ENCODE assay signal across 29 cellular contexts in genomic region chr2:138622606-138623005, GRCh38.
A peak's percentile ranks its signal among the peaks of the same experiment; 100 is the strongest.
DNase-seq lines count a peak whose midpoint lies in the region; ATAC-seq, FAIRE-seq and TF ChIP-seq lines count a peak whose summit lies in the region.
"Had no signal": no experiment of that assay in that cellular context is flagged by ENCODE, and none has a peak within 500 bp of the region (broad histone marks: within the 10 kb centered on the region; RNA-seq: fewer than 3 reads in every experiment).

No MANE protein-coding gene starts in this region.

- no peak for TF ChIP-seq EP300 in K562 (IDR thresholded peaks at IDR 0.05; ENCODE audit: low read length)

- H3K27me3 ChIP-seq in K562 (ENCODE audit: control insufficient read depth in 2 of 2, insufficient read depth in 2 of 2, low read length in 2 of 2) (peaks cover 0 to 4% of the 10 kb centered on the region in 2 experiments; a peak in 2 of 5 replicates), spleen (replicated peaks in 1 of 7) (peaks cover 0 to 10% (median 0%) of the 10 kb centered on the region in 7 donors)
- H3K27me3 ChIP-seq: BE2C, neural progenitor cell had no signal

- TF ChIP-seq CTCF in K562 (IDR thresholded peaks at IDR 0.05 in 2 of 3, conservative IDR thresholded peaks at IDR 0.05 in 1 of 3; ENCODE audit: insufficient read depth in 2 of 3, low read depth in 1 of 3, low read length in 3 of 3) = no peak
- no peak for TF ChIP-seq CTCF in spleen (IDR thresholded peaks at IDR 0.05 in 8 of 11, conservative IDR thresholded peaks at IDR 0.05 in 3 of 11)

- peak; percentile 47 for ATAC-seq in HG02759 (IDR thresholded peaks at IDR 0.05; ENCODE audit: unreplicated experiment)
- no peak for ATAC-seq in K562
- ATAC-seq: activated CD8-positive, alpha-beta T cell treated with anti-CD3 and anti-CD28 coated beads, Interleukin-2, amount 10 ng/mL, durations not matched to agents 7 days and 5 days; mucosa of descending colon; Panc1; stimulated activated naive CD8-positive, alpha-beta T cell treated with anti-CD3 and anti-CD28 coated beads, Interleukin-15, amount 100 ng/mL, for 72 hours had no signal

- BruUV-seq in K562 (replicated peaks; lab: Mats Ljungman, UMichigan) = no TSS peak

- no peaks in the 10 kb centered on the region for H3K36me3 ChIP-seq in K562 (ENCODE audit: control insufficient read depth, insufficient read depth, low read length)
- no peaks in the 10 kb centered on the region for H3K36me3 ChIP-seq in spleen
- H3K36me3 ChIP-seq: BE2C, left ventricle myocardium inferior, neural progenitor cell had no signal

- H3K79me2 ChIP-seq in K562 (ENCODE audit: control insufficient read depth, insufficient read depth, low read length) = no peaks in the 10 kb centered on the region

- H3K27ac ChIP-seq in K562 (ENCODE audit: extremely low read depth, low read depth, low read length) (no peak overlapping the region), spleen (no peak overlapping the region)
- H3K27ac ChIP-seq: left ventricle myocardium inferior, neural progenitor cell had no signal

- POLR2A ChIA-PET in K562 (lab: Yijun Ruan, JAX) = no interaction called here

- intact Hi-C loops in K562 (cut with micrococcal nuclease) (no loop called here), spleen (cut with DNase I; ENCODE audit: low total_unique reads) (no loop called here)

- peak; percentile 15 to 28 for DNase-seq in AML-193 (lab: John Stamatoyannopoulos, UW)
- peak; percentile 82 for DNase-seq in NOMO-1 treated with DMSO at 0.1 percent for 48 hours (lab: John Stamatoyannopoulos, UW; ENCODE audit: unreplicated experiment)
- no peak for DNase-seq in K562 (ENCODE audit: extremely low read depth in 1 of 4, low spot score in 3 of 4)
- DNase-seq in NK-92 treated with Interleukin-12 subunit alpha and Interleukin-12 subunit beta, amount 100 ng/mL, for 24 hours (lab: John Stamatoyannopoulos, UW) = no peak
- DNase-seq in activated naive CD4-positive, alpha-beta T cell treated with anti-CD3 and anti-CD28 coated beads, Interleukin-2, amount 50 U/mL, for 16 hours = no peak
- no peak for DNase-seq in OCI-M2 (lab: John Stamatoyannopoulos, UW; ENCODE audit: unreplicated experiment)
- no peak for DNase-seq in spleen
- DNase-seq: 8988T; activated CD8-positive, alpha-beta T cell treated with anti-CD3 and anti-CD28 coated beads, Interleukin-2, amount 10 ng/mL, durations not matched to agents 7 days and 5 days; activated naive CD4-positive, alpha-beta T cell treated with anti-CD3 and anti-CD28 coated beads for 36 hours; activated T-cell treated with anti-CD3 and anti-CD28 coated beads, Interleukin-2, amount 50 U/mL, for 24 hours; anterior cingulate cortex; BE2C; Caco-2; caudate nucleus; dermis blood vessel endothelial cell; head of caudate nucleus; immature natural killer cell; left ventricle myocardium inferior; mucosa of descending colon; NCI-H1417; NCI-H2171; NCI-H526 treated with DMSO at 0.1 percent for 48 hours; stimulated activated naive CD8-positive, alpha-beta T cell treated with anti-CD3 and anti-CD28 coated beads, Interleukin-15, amount 100 ng/mL, for 72 hours; trophoblast cell had no signal

- TF ChIP-seq RAD21 in K562 (CRISPR knock-in tag; conservative IDR thresholded peaks at IDR 0.05 in 1 of 2, IDR thresholded peaks at IDR 0.05 in 1 of 2) = no peak

- in situ Hi-C loops in K562 (cut with MboI) = no loop called here

- no peaks in the 10 kb centered on the region for H3K9me1 ChIP-seq in K562 (ENCODE audit: control insufficient read depth, insufficient read depth, low read length)

- H3K4me1 ChIP-seq in K562 (replicated peaks in 1 of 2; ENCODE audit: control insufficient read depth in 2 of 2, insufficient read depth in 2 of 2, low read length in 2 of 2) (no peaks in the 10 kb centered on the region), spleen (no peaks in the 10 kb centered on the region)
- H3K4me1 ChIP-seq: BE2C, left ventricle myocardium inferior, neural progenitor cell had no signal

- 0% methylated on average over 3 of the region's 3 CpGs for WGBS in K562 (ENCODE audit: insufficient coverage, low coverage, missing lambda C conversion rate)
- WGBS in spleen, 5 donors = 18 to 32% (median 23%) methylated on average over 3 of the region's 3 CpGs

- H4K20me1 ChIP-seq in K562 (replicated peaks; ENCODE audit: control insufficient read depth, insufficient read depth, low read length) = no peaks in the 10 kb centered on the region; the same call in 1 of the 2 replicates

- no peak overlapping the region for H3K9ac ChIP-seq in K562 (ENCODE audit: insufficient read depth in 1 of 2, low read depth in 2 of 2, low read length in 2 of 2)
- H3K9ac ChIP-seq: neural progenitor cell had no signal

- no peak for TF ChIP-seq POLR2A in K562 (conservative IDR thresholded peaks at IDR 0.05)
- no peak for TF ChIP-seq POLR2A in spleen (IDR thresholded peaks at IDR 0.05)

- FAIRE-seq in K562 (lab: Jason Lieb, UNC) = no peak
- FAIRE-seq: HTR-8/SVneo had no signal

- no peak overlapping the region for H3K4me3 ChIP-seq in K562
- H3K4me3 ChIP-seq in spleen = no peak overlapping the region
- H3K4me3 ChIP-seq: left ventricle myocardium inferior, mucosa of descending colon, neural progenitor cell had no signal

- H3K4me2 ChIP-seq in K562 (ENCODE audit: insufficient read depth, low read length) = no peak overlapping the region
- H3K4me2 ChIP-seq: neural progenitor cell had no signal

- H2AFZ ChIP-seq in K562 (ENCODE audit: low read depth, low read length) = no peak overlapping the region
- H2AFZ ChIP-seq: neural progenitor cell had no signal

- CTCF ChIA-PET in K562 (lab: Yijun Ruan, JAX; ENCODE audit: low intra/inter-chr PET ratio) = no interaction called here

- no peaks in the 10 kb centered on the region for H3K9me3 ChIP-seq in K562 (replicated peaks; ENCODE audit: control insufficient read depth, insufficient read depth, low read depth, low read length)
- no peaks in the 10 kb centered on the region for H3K9me3 ChIP-seq in spleen
- H3K9me3 ChIP-seq: BE2C, Caco-2, left ventricle myocardium inferior, mucosa of descending colon had no signal

TF ChIP-seq in K562, 482 proteins besides CTCF, POLR2A, EP300 and RAD21:
- no peak for TF ChIP-seq E2F5 (CRISPR knock-in tag; IDR thresholded peaks at IDR 0.05)
- peak; percentile 45; the same call in 1 of the 2 replicates for TF ChIP-seq SPI1 (IDR thresholded peaks at IDR 0.05; ENCODE audit: borderline replicate concordance, low read depth, low read length)
- TF ChIP-seq, protein P1, sequence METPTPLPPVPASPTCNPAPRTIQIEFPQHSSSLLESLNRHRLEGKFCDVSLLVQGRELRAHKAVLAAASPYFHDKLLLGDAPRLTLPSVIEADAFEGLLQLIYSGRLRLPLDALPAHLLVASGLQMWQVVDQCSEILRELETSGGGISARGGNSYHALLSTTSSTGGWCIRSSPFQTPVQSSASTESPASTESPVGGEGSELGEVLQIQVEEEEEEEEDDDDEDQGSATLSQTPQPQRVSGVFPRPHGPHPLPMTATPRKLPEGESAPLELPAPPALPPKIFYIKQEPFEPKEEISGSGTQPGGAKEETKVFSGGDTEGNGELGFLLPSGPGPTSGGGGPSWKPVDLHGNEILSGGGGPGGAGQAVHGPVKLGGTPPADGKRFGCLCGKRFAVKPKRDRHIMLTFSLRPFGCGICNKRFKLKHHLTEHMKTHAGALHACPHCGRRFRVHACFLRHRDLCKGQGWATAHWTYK (CRISPR knock-in tag; IDR thresholded peaks at IDR 0.05) = no peak
- TF ChIP-seq NR3C1 (CRISPR knock-in tag; IDR thresholded peaks at IDR 0.05) = no peak
- no peak for TF ChIP-seq PBX2 (CRISPR knock-in tag; IDR thresholded peaks at IDR 0.05; ENCODE audit: low read depth)
- TF ChIP-seq PBX2 (tag; conservative IDR thresholded peaks at IDR 0.05; ENCODE audit: low read depth) = 0 out of 2 replicates have a peak, but pooled peaks have one; percentile 26
- TF ChIP-seq SIRT6 (IDR thresholded peaks at IDR 0.05; ENCODE audit: low read depth, low read length) = no peak
TF ChIP-seq in K562: peak in this region for 2.

Comparison
In these comparisons a context has a peak if more than half of its experiments do, and no peak if none do; other contexts are left out.
1. DNase-seq: peak in AML-193 (2 of 2) and NOMO-1 treated with DMSO at 0.1 percent for 48 hours (single experiment); none in K562 (0 of 4), NK-92 treated with Interleukin-12 subunit alpha and Interleukin-12 subunit beta, amount 100 ng/mL, for 24 hours (single experiment), activated naive CD4-positive, alpha-beta T cell treated with anti-CD3 and anti-CD28 coated beads, Interleukin-2, amount 50 U/mL, for 16 hours (single experiment), OCI-M2 (single experiment) and spleen (single experiment).